ENCODE assay signal across 9 cellular contexts in genomic region chr19:13597625-13598024, GRCh38.
DNase-seq lines count a peak whose midpoint lies in the region; ATAC-seq and TF ChIP-seq lines count a peak whose summit lies in the region.
"Had no signal": no experiment of that assay in that cellular context is flagged by ENCODE, and none has a peak within 500 bp of the region (broad histone marks: within the 10 kb centered on the region; RNA-seq: fewer than 3 reads in every experiment).

No MANE protein-coding gene starts in this region.

- H3K4me1 ChIP-seq in body of pancreas: no peaks in the 10 kb centered on the region

- intact Hi-C loops in body of pancreas (cut with DNase I): loop anchor here (5.0 kb wide), 1 partner anchor 270 kb away; no protein-coding TSS in a partner anchor

- WGBS in body of pancreas, 2 donors: 0% methylated on average over 3 of the region's 3 CpGs

- H3K27ac ChIP-seq in body of pancreas: no peak overlapping the region
- H3K27ac ChIP-seq: epithelial cell of prostate had no signal

- peaks cover 0 to 3% of the 10 kb centered on the region in 2 donors for H3K27me3 ChIP-seq in body of pancreas

- DNase-seq in NCI-H146 treated with DMSO at 0.1 percent for 48 hours (lab: John Stamatoyannopoulos, UW; ENCODE audit: unreplicated experiment): peak; percentile 67
- DNase-seq in T follicular helper cell (ENCODE audit: low read depth): peak; percentile 33
- DNase-seq in body of pancreas: peak; percentile 25 to 55 (median 50)
- peak; percentile 81 for DNase-seq in iPS-NIHi11 (ENCODE audit: low spot score)
- DNase-seq in stimulated activated CD4-positive, alpha-beta T cell treated with anti-CD3 and anti-CD28 coated beads, Interleukin-12 subunit alpha, Interleukin-12 subunit beta, amount 100 ng/mL, for 24 hours (ENCODE audit: low read depth in 2 of 2): peak; percentile 5 to 38

- no peaks in the 10 kb centered on the region for H3K9me3 ChIP-seq in body of pancreas

- TF ChIP-seq CTCF in GM12874 (IDR thresholded peaks at IDR 0.05; ENCODE audit: insufficient read depth, low read depth, low read length) (peak; percentile 54), body of pancreas (IDR thresholded peaks at IDR 0.05) (peak; percentile 28 to 64 (median 56))

- H3K36me3 ChIP-seq in body of pancreas (replicated peaks in 1 of 2; ENCODE audit: insufficient read depth in 1 of 2, low read depth in 2 of 2): no peaks in the 10 kb centered on the region

- no peak overlapping the region for H3K4me3 ChIP-seq in body of pancreas

- TF ChIP-seq POLR2A in body of pancreas (IDR thresholded peaks at IDR 0.05): no peak

- ATAC-seq in body of pancreas (peak; percentile 64), GM18519 (IDR thresholded peaks at IDR 0.05; ENCODE audit: low FRiP score, unreplicated experiment) (no peak), GM18873 (IDR thresholded peaks at IDR 0.05; ENCODE audit: low FRiP score, unreplicated experiment) (no peak)

Comparison
In these comparisons a context has a peak if more than half of its experiments do, and no peak if none do; other contexts are left out.
1. DNase-seq: peak in every context shown above with its lines; median percentile 81 in iPS-NIHi11; 67 in NCI-H146 treated with DMSO at 0.1 percent for 48 hours; 50 in body of pancreas; 33 in T follicular helper cell; 22 in stimulated activated CD4-positive, alpha-beta T cell treated with anti-CD3 and anti-CD28 coated beads, Interleukin-12 subunit alpha, Interleukin-12 subunit beta, amount 100 ng/mL, for 24 hours.